Comparison of ENCODE assay signal across 8 cellular contexts in genomic region chr6:30615219-30615957, GRCh38. TPM values are rescaled to one million over a fixed set of nuclear protein-coding genes. Genes with fewer than 3 reads are reported as not detected.
DNase-seq lines count a peak whose midpoint lies in the region; ATAC-seq, FAIRE-seq and TF ChIP-seq lines count a peak whose summit lies in the region.

No MANE protein-coding gene starts in this region.

- peak; percentile 51 for FAIRE-seq in GM12892 (lab: Jason Lieb, UNC)

- TF ChIP-seq POLR2A in GM12892 (IDR thresholded peaks at IDR 0.05; ENCODE audit: low read depth, low read length) (peak; percentile 54; the same call in 1 of the 2 replicates), upper lobe of left lung (IDR thresholded peaks at IDR 0.05) (no peak)

- peak overlapping the region; percentile 100 for H3K9ac ChIP-seq in mucosa of stomach (ENCODE audit: low read length)

- H3K27ac ChIP-seq in 22Rv1 (peak overlapping the region; percentile 99), upper lobe of left lung (peak overlapping the region; percentile 95 to 98 (median 96))

- WGBS in upper lobe of left lung, 2 donors, result 0 to 1% methylated on average over 10 of the region's 10 CpGs

- TF ChIP-seq CTCF in 22Rv1 (IDR thresholded peaks at IDR 0.05), result no peak
- TF ChIP-seq CTCF in epithelial cell of esophagus (IDR thresholded peaks at IDR 0.05; ENCODE audit: insufficient read depth, low read depth, low read length, missing control alignments), result no peak
- TF ChIP-seq CTCF in upper lobe of left lung (IDR thresholded peaks at IDR 0.05), result no peak

- H3K27me3 ChIP-seq in mucosa of stomach (ENCODE audit: control insufficient read depth, insufficient read depth, low read length), result no peaks in the 10 kb centered on the region
- no peaks in the 10 kb centered on the region for H3K27me3 ChIP-seq in upper lobe of left lung

- peaks cover 31% of the 10 kb centered on the region for H3K4me1 ChIP-seq in mucosa of stomach (ENCODE audit: control insufficient read depth, insufficient read depth, low read length)
- H3K4me1 ChIP-seq in upper lobe of left lung, result peaks cover 43 to 56% (median 47%) of the 10 kb centered on the region in 4 donors

- H3K4me3 ChIP-seq in epithelial cell of esophagus (ENCODE audit: low read length) (peak overlapping the region; percentile 96), mucosa of stomach (ENCODE audit: low read length) (peak overlapping the region; percentile 99), upper lobe of left lung (peak overlapping the region; percentile 67 to 87 (median 75))

- H3K36me3 ChIP-seq in mucosa of stomach (ENCODE audit: control insufficient read depth, insufficient read depth, low read length) (peaks cover 18% of the 10 kb centered on the region), upper lobe of left lung (peaks cover 8 to 34% (median 13%) of the 10 kb centered on the region in 4 donors)

- DNase-seq in GM12892 (ENCODE audit: insufficient read length) (no peak), NCI-H2171 (lab: John Stamatoyannopoulos, UW) (peak; percentile 82), epithelial cell of esophagus (ENCODE audit: low read depth) (peak; percentile 67), upper lobe of left lung (no peak)
- DNase-seq in activated CD4-positive, alpha-beta T cell treated with anti-CD3 and anti-CD28 coated beads, Interleukin-2, amount 50 U/mL, for 1 hour, result peak; percentile 31

- ATAC-seq in upper lobe of left lung (ENCODE audit: low FRiP score in 2 of 2) (peak in 1 of 2 donors; percentile 25), HG03565 (IDR thresholded peaks at IDR 0.05; ENCODE audit: unreplicated experiment) (no peak)

- no peaks in the 10 kb centered on the region for H3K9me3 ChIP-seq in mucosa of stomach (ENCODE audit: control insufficient read depth, low read length)
- no peaks in the 10 kb centered on the region for H3K9me3 ChIP-seq in upper lobe of left lung

- no peak for TF ChIP-seq EP300 in upper lobe of left lung (IDR thresholded peaks at IDR 0.05)

RNA-seq across cellular contexts. Expression of gene PPP1R10, which starts 1.7 kb away (rescaled TPM):
- 15.9 TPM for polyA plus RNA-seq in GM12892 (2012; ENCODE audit: missing spikeins)
- total RNA-seq in upper lobe of left lung, result 10 to 100 TPM; 32.0 to 72.1 (median 50.7) TPM

RNA-seq across cellular contexts. Expression of gene MRPS18B, which starts 2.3 kb away (rescaled TPM):
- 88.1 TPM for polyA plus RNA-seq in GM12892 (2012; ENCODE audit: missing spikeins)
- total RNA-seq in upper lobe of left lung, result 10 to 100 TPM; 23.0 to 62.5 (median 45.7) TPM

RNA-seq across cellular contexts. Expression of gene ATAT1, which starts 11.3 kb away (rescaled TPM):
- 6.8 TPM for polyA plus RNA-seq in GM12892 (2012; ENCODE audit: missing spikeins)
- total RNA-seq in upper lobe of left lung, result 10 to 100 TPM in 1 of 6 donors, 1 to 10 TPM in 5; 3.1 to 36.7 (median 6.2) TPM

RNA-seq across cellular contexts. Expression of gene C6orf136, which starts 31.5 kb away (rescaled TPM):
- 12.1 TPM for polyA plus RNA-seq in GM12892 (2012; ENCODE audit: missing spikeins)
- 10 to 100 TPM in 5 of 6 donors, 1 to 10 TPM in 1; 8.8 to 57.6 (median 15.2) TPM for total RNA-seq in upper lobe of left lung

RNA-seq across cellular contexts. Expression of gene ABCF1, which starts 44.1 kb away (rescaled TPM):
- polyA plus RNA-seq in GM12892 (2012; ENCODE audit: missing spikeins), result 48.3 TPM
- 10 to 100 TPM; 41.2 to 57.6 (median 52.9) TPM for total RNA-seq in upper lobe of left lung

Comparison
In these comparisons a context has a peak if more than half of its experiments do, and no peak if none do; other contexts are left out.
1. DNase-seq: peak in NCI-H2171 (single experiment), activated CD4-positive, alpha-beta T cell treated with anti-CD3 and anti-CD28 coated beads, Interleukin-2, amount 50 U/mL, for 1 hour (single experiment) and epithelial cell of esophagus (single experiment); none in GM12892 (single experiment) and upper lobe of left lung (0 of 2).
2. Peak in every context shown above with its lines, with median percentiles within 50 percentile points of each other: H3K4me3 ChIP-seq.